Comparison of ENCODE assay signal across 8 cellular contexts in genomic region chr12:75511116-75512048, GRCh38. TPM values are rescaled to one million over a fixed set of nuclear protein-coding genes. Genes with fewer than 3 reads are reported as not detected.
DNase-seq lines count a peak whose midpoint lies in the region; ATAC-seq lines count a peak whose summit lies in the region.

TSS of gene KRR1 (minus strand) at chr12:75511609. CDS start at chr12:75511597, 12 bp downstream.

- peak; percentile 97 for ATAC-seq in GM21360 (IDR thresholded peaks at IDR 0.05; ENCODE audit: unreplicated experiment)

- no peaks in the 10 kb centered on the region for H3K9me3 ChIP-seq in effector memory CD4-positive, alpha-beta T cell (ENCODE audit: control insufficient read depth, low read length)

- H3K27me3 ChIP-seq in effector memory CD4-positive, alpha-beta T cell (replicated peaks; ENCODE audit: control insufficient read depth, insufficient read depth, low read length, poor library complexity, severe bottlenecking) = no peaks in the 10 kb centered on the region

- H3K36me3 ChIP-seq in effector memory CD4-positive, alpha-beta T cell (ENCODE audit: control insufficient read depth, insufficient read depth, low read length) = no peaks in the 10 kb centered on the region

- peak within 1 kb of the TSS; percentile 82 for H3K4me3 ChIP-seq in effector memory CD4-positive, alpha-beta T cell (ENCODE audit: insufficient read depth, low read depth, low read length, poor library complexity, severe bottlenecking)

- H3K4me1 ChIP-seq in effector memory CD4-positive, alpha-beta T cell (ENCODE audit: control insufficient read depth, insufficient read depth, low read length, poor library complexity, severe bottlenecking) = peaks cover 9% of the 10 kb centered on the region

- peak within 1 kb of the TSS; percentile 89 for H3K27ac ChIP-seq in effector memory CD4-positive, alpha-beta T cell (ENCODE audit: insufficient read depth, low read length, poor library complexity, severe bottlenecking)

- DNase-seq in CMK (ENCODE audit: low read depth) (peak; percentile 91), HT1080 (ENCODE audit: low read depth) (peak; percentile 98), NOMO-1 treated with DMSO at 0.1 percent for 48 hours (lab: John Stamatoyannopoulos, UW; ENCODE audit: unreplicated experiment) (peak; percentile 97), lung microvascular endothelial cell (ENCODE audit: low read depth in 2 of 2) (peak; percentile 98 to 100)
- DNase-seq in activated CD8-positive, alpha-beta memory T cell treated with anti-CD3 and anti-CD28 coated beads for 4 hours (ENCODE audit: low read depth in 2 of 2) = peak; percentile 80 to 84
- peak; percentile 81 to 86 (median 84) for DNase-seq in effector memory CD4-positive, alpha-beta T cell
- DNase-seq in stimulated activated CD4-positive, alpha-beta T cell treated with anti-CD3 and anti-CD28 coated beads, TNF-alpha, amount 100 ng/mL, for 48 hours (ENCODE audit: low read depth in 3 of 3) = peak; percentile 74 to 88 (median 75)

RNA-seq across cellular contexts. Expression of gene KRR1, which starts in this region (rescaled TPM):
- 105 and 107 TPM in 2 replicates for total RNA-seq in HT1080 (2014; rRNA removed; shearing (Covaris generic))
- polyA plus RNA-seq in HT1080 (2015; cell fraction: cytosol; rRNA removed) = 69.3 and 73.5 TPM in 2 replicates
- polyA plus RNA-seq in HT1080 (2015; cell fraction: nucleus; rRNA removed) = 90.6 and 99.4 TPM in 2 replicates
- 13.1 and 17.7 TPM in 2 replicates for total RNA-seq in lung microvascular endothelial cell

Comparison
In these comparisons a context has a peak if more than half of its experiments do, and no peak if none do; other contexts are left out.
1. Peak in every context shown above with its lines: DNase-seq, ATAC-seq, H3K4me3 ChIP-seq and H3K27ac ChIP-seq.